ENCODE assay signal across 8 cellular contexts in the genomic region with DNA sequence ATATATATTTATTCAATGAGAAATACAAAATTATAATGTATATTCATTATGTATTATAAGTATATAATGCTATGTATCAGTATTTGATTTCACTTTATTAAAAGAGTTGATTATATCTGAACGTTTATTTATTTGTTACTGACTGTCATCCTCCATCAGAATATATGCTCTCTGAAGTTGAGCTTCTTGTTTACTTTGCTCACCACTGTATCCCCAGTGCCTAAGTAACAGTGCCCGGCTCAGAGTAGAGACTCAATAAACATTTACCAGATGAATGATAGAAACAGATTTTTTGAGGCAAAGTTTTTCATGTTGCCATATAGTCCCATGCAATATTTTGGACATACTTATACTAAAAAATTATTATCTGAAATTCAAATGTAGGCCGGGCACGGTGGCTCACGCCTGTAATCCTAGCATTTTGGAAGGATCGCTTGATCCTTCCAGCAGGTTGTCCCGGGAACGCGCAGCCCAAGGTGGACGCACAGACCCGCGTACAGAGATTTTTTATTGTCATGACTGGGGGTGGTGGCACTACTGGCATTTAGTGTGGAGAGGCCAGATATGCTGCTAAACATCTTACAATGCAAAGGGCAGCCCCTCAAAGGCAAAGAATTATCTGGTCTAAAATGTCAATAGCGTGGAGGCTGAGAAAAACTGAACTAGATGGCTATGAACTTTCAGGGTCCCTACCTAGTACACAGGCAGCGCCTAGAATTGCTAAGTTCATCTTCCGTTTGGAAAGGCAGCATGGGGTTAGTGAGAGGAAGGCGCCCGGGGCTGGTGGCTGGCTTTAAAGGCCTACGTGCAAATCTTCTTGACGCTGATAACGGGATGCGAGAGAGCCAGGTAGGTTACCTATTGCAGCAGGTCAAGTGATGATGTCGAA. TPM values are rescaled to one million over a fixed set of nuclear protein-coding genes. Genes with fewer than 3 reads are reported as not detected.
DNase-seq lines count a peak whose midpoint lies in the region; ATAC-seq and TF ChIP-seq lines count a peak whose summit lies in the region.

No MANE protein-coding gene starts in this region.

- peak overlapping the region; percentile 98 for H3K4me3 Mint-ChIP-seq in Caco-2 (ENCODE audit: unreplicated experiment)

- peak overlapping the region in 1 of 2 experiments; percentile 75 for H3K18ac ChIP-seq in mesenchymal stem cell (ENCODE audit: low read depth in 1 of 2, low read length in 2 of 2)

- peaks cover 36% of the 10 kb centered on the region for H3K4me1 Mint-ChIP-seq in Caco-2 (ENCODE audit: low read depth, unreplicated experiment)

- H2AK5ac ChIP-seq in mesenchymal stem cell (ENCODE audit: low read length, severe bottlenecking), result no peak overlapping the region

- H3K27ac ChIP-seq in HL-60 (replicated peaks), result peak overlapping the region; percentile 80
- no peak overlapping the region for H3K27ac ChIP-seq in brain microvascular endothelial cell
- H3K27ac ChIP-seq in mesenchymal stem cell (ENCODE audit: low read length, poor library complexity, severe bottlenecking), result peak overlapping the region; percentile 81
- H3K27ac ChIP-seq in vagina, result no peak overlapping the region

- H3K23ac ChIP-seq in mesenchymal stem cell (ENCODE audit: low read length in 2 of 2), result no peak overlapping the region

- peak in 1 of 2 experiments; percentile 13 for DNase-seq in Caco-2
- DNase-seq in HL-60 (ENCODE audit: low read depth in 1 of 2, low spot score in 1 of 2), result peak in 1 of 2 experiments; percentile 3
- DNase-seq in brain microvascular endothelial cell, result peak; percentile 9
- DNase-seq in mesenchymal stem cell, result no peak
- DNase-seq in vagina (ENCODE audit: extremely low spot score in 2 of 2), result no peak
- no peak for DNase-seq in KBM-7
- DNase-seq in NCI-H774 (lab: John Stamatoyannopoulos, UW), result no peak

- H3K9me3 ChIP-seq in Caco-2, result no peaks in the 10 kb centered on the region
- H3K9me3 ChIP-seq in mesenchymal stem cell (ENCODE audit: control insufficient read depth, low read length), result no peaks in the 10 kb centered on the region
- H3K9me3 ChIP-seq in vagina, result no peaks in the 10 kb centered on the region

- TF ChIP-seq POLR2A in vagina (IDR thresholded peaks at IDR 0.05), result no peak

- no peak overlapping the region for H3K14ac ChIP-seq in mesenchymal stem cell (ENCODE audit: low read length in 2 of 2)

- TF ChIP-seq CTCF in Caco-2 (IDR thresholded peaks at IDR 0.05; ENCODE audit: insufficient read depth in 1 of 2, low read depth in 1 of 2, low read length in 1 of 2, severe bottlenecking in 1 of 2, unreplicated experiment in 1 of 2) (no peak), HL-60 (IDR thresholded peaks at IDR 0.05; ENCODE audit: insufficient read depth, low read length) (no peak), brain microvascular endothelial cell (IDR thresholded peaks at IDR 0.05; ENCODE audit: low read depth, low read length, missing control alignments) (no peak), vagina (IDR thresholded peaks at IDR 0.05) (no peak)

- no peak overlapping the region for H2BK15ac ChIP-seq in mesenchymal stem cell (ENCODE audit: low read depth, poor library complexity, severe bottlenecking)

- ATAC-seq in GM21390 (IDR thresholded peaks at IDR 0.05; ENCODE audit: unreplicated experiment), result peak; percentile 27

- in situ Hi-C loops in brain microvascular endothelial cell (cut with HindIII; ENCODE audit: low pct_ligation_motif_present, low sequenced_read_pairs) (no loop called here), KBM-7 (cut with MboI; ENCODE audit: low pct_unique_long_range_greater_than_20kb, low sequenced_read_pairs) (no loop called here)

- peaks cover 21% of the 10 kb centered on the region for H3K4me1 ChIP-seq in Caco-2
- peaks cover 2% of the 10 kb centered on the region for H3K4me1 ChIP-seq in mesenchymal stem cell (ENCODE audit: control insufficient read depth, insufficient read depth, low read depth, low read length)
- H3K4me1 ChIP-seq in vagina, result peaks cover 43% of the 10 kb centered on the region

- intact Hi-C loops in Caco-2 (cut with micrococcal nuclease; ENCODE audit: unreplicated experiment), result loop anchor here (1.0 kb wide), 2 partner anchors 33 to 61 kb away; no protein-coding TSS in a partner anchor
- intact Hi-C loops in vagina (cut with DNase I), result no loop called here

- H4K8ac ChIP-seq in mesenchymal stem cell (ENCODE audit: low read length), result peak overlapping the region; percentile 87

- CTCF ChIA-PET in Caco-2 (lab: Charles Lee), result interaction anchor here (0.5 to 1.0 kb wide), 3 partner anchors 18 to 54 kb away, joined by 3 to 6 read pairs (median 3); no protein-coding TSS in a partner anchor

- peak overlapping the region; percentile 85 for H3K27ac Mint-ChIP-seq in Caco-2 (ENCODE audit: unreplicated experiment)

- H2AFZ ChIP-seq in mesenchymal stem cell (ENCODE audit: low read depth, low read length), result peak overlapping the region; percentile 89

- peak overlapping the region; percentile 96 for H3K9ac ChIP-seq in mesenchymal stem cell (ENCODE audit: low read length)

- H4K91ac ChIP-seq in mesenchymal stem cell (ENCODE audit: low read length), result no peak overlapping the region

- H3K27me3 Mint-ChIP-seq in Caco-2 (ENCODE audit: insufficient read depth, unreplicated experiment), result no peaks in the 10 kb centered on the region

- POLR2A ChIA-PET in Caco-2 (lab: Charles Lee), result interaction anchor here (1.0 to 1.4 kb wide), 5 partner anchors 12 to 36 kb away, joined by 3 to 9 read pairs (median 6); a partner anchor contains a TSS

- H3K4ac ChIP-seq in mesenchymal stem cell (ENCODE audit: low read depth in 1 of 2, low read length in 2 of 2), result no peak overlapping the region

- H3K36me3 ChIP-seq in Caco-2 (ENCODE audit: control insufficient read depth, insufficient read depth, low read length), result no peaks in the 10 kb centered on the region
- H3K36me3 ChIP-seq in brain microvascular endothelial cell (replicated peaks), result no peaks in the 10 kb centered on the region
- H3K36me3 ChIP-seq in mesenchymal stem cell (ENCODE audit: control insufficient read depth in 1 of 2, insufficient read depth in 2 of 2, low read depth in 1 of 2, low read length in 2 of 2), result no peaks in the 10 kb centered on the region
- H3K36me3 ChIP-seq in vagina, result no peaks in the 10 kb centered on the region

- no peaks in the 10 kb centered on the region for H3K79me1 ChIP-seq in mesenchymal stem cell (replicated peaks; ENCODE audit: low read length, poor library complexity, severe bottlenecking)

- H2BK120ac ChIP-seq in mesenchymal stem cell (ENCODE audit: low read depth, low read length), result no peak overlapping the region

- H3K4me3 ChIP-seq in Caco-2 (ENCODE audit: low read depth, low read length) (peak overlapping the region; percentile 45), HL-60 (replicated peaks; ENCODE audit: insufficient read depth, low read length) (peak overlapping the region; percentile 81), brain microvascular endothelial cell (ENCODE audit: low read depth, low read length) (peak overlapping the region; percentile 94), mesenchymal stem cell (ENCODE audit: insufficient read depth in 1 of 2, low read depth in 1 of 2, low read length in 2 of 2) (peak overlapping the region; percentile 76 to 99), vagina (peak overlapping the region; percentile 80 to 83)

- H3K4me2 ChIP-seq in mesenchymal stem cell (ENCODE audit: low read length, poor library complexity, severe bottlenecking), result peak overlapping the region; percentile 95

- H3K36me3 Mint-ChIP-seq in Caco-2 (ENCODE audit: insufficient read depth, unreplicated experiment), result peaks cover 28% of the 10 kb centered on the region

- WGBS in mesenchymal stem cell, result 7% methylated on average over 20 of the region's 22 CpGs

- H3K27me3 ChIP-seq in Caco-2 (replicated peaks; ENCODE audit: control insufficient read depth, insufficient read depth, low read length), result no peaks in the 10 kb centered on the region
- H3K27me3 ChIP-seq in HL-60 (ENCODE audit: insufficient read depth, poor library complexity, severe bottlenecking), result no peaks in the 10 kb centered on the region
- H3K27me3 ChIP-seq in brain microvascular endothelial cell (replicated peaks), result no peaks in the 10 kb centered on the region
- H3K27me3 ChIP-seq in mesenchymal stem cell (ENCODE audit: control insufficient read depth in 1 of 2, insufficient read depth in 1 of 2, low read length in 2 of 2), result no peaks in the 10 kb centered on the region
- H3K27me3 ChIP-seq in vagina, result no peaks in the 10 kb centered on the region

- no peak overlapping the region for H2BK5ac ChIP-seq in mesenchymal stem cell (ENCODE audit: low read depth, low read length, poor library complexity, severe bottlenecking)

- no peaks in the 10 kb centered on the region for H3K9me3 Mint-ChIP-seq in Caco-2 (ENCODE audit: unreplicated experiment)

- no peak overlapping the region for H2BK12ac ChIP-seq in mesenchymal stem cell (ENCODE audit: low read length in 2 of 2)

- no TSS peak for BruUV-seq in Caco-2 (replicated peaks; lab: Mats Ljungman, UMichigan)

RNA-seq across cellular contexts. Expression of a gene that starts 0.7 kb away (rescaled TPM):
- total RNA-seq in Caco-2 (2022) (10.2 and 10.4 TPM in 2 replicates), vagina (6.1 TPM)
- 10.9 TPM for polyA plus RNA-seq in mesenchymal stem cell (2013, experiment 1 of 2)
- 11.0 TPM for polyA plus RNA-seq in mesenchymal stem cell (2013, experiment 2 of 2)

RNA-seq across cellular contexts. Expression of a gene that starts 31.0 kb away (rescaled TPM):
- 52.2 and 54.0 TPM in 2 replicates for total RNA-seq in Caco-2 (2022)
- 56.0 TPM for polyA plus RNA-seq in mesenchymal stem cell (2013, experiment 1 of 2)
- polyA plus RNA-seq in mesenchymal stem cell (2013, experiment 2 of 2), result 59.4 TPM
- total RNA-seq in vagina, result 35.6 TPM

RNA-seq across cellular contexts. Expression of a gene that starts 31.0 kb away (rescaled TPM):
- total RNA-seq in Caco-2 (2022), result 46.9 and 55.3 TPM in 2 replicates
- 48.4 TPM for polyA plus RNA-seq in mesenchymal stem cell (2013, experiment 1 of 2)
- 49.3 TPM for polyA plus RNA-seq in mesenchymal stem cell (2013, experiment 2 of 2)
- 40.3 TPM for total RNA-seq in vagina

Comparison
In these comparisons a context has a peak if more than half of its experiments do, and no peak if none do; other contexts are left out.
1. H3K27ac ChIP-seq: peak in HL-60 (single experiment) and mesenchymal stem cell (single experiment); none in brain microvascular endothelial cell (single experiment) and vagina (single experiment).
2. Peak in every context shown above with its lines, with median percentiles within 50 percentile points of each other: H3K4me3 ChIP-seq.